8 cellular contexts compared by ENCODE assay signal in genomic region chr4:122309988-122310626, GRCh38.
DNase-seq lines count a peak whose midpoint lies in the region; ATAC-seq and TF ChIP-seq lines count a peak whose summit lies in the region.

No MANE protein-coding gene starts in this region.

- ATAC-seq in HG02981 (IDR thresholded peaks at IDR 0.05; ENCODE audit: unreplicated experiment): no peak

- DNase-seq in ACHN (peak; percentile 45), GM13977 (ENCODE audit: low spot score) (no peak), SK-MEL-5 (ENCODE audit: low read depth, low spot score) (peak; percentile 34), globus pallidus (ENCODE audit: low spot score) (peak; percentile 14), NCI-H524 treated with DMSO at 0.1 percent for 48 hours (lab: John Stamatoyannopoulos, UW) (no peak), T1000 (lab: John Stamatoyannopoulos, UW) (no peak)
- DNase-seq in activated T-cell treated with anti-CD3 and anti-CD28 coated beads, Interleukin-2, amount 50 U/mL, for 1 hour: no peak

- peak; percentile 38 for TF ChIP-seq CTCF in GM13977 (IDR thresholded peaks at IDR 0.05; ENCODE audit: extremely low read depth, insufficient read depth, missing control alignments)

- in situ Hi-C loops in ACHN (cut with HindIII; ENCODE audit: low pct_ligation_motif_present, low pct_unique_long_range_greater_than_20kb, low sequenced_read_pairs): no loop called here
- in situ Hi-C loops in GM13977 (cut with MboI; ENCODE audit: low pct_unique_long_range_greater_than_20kb, low sequenced_read_pairs, unreplicated experiment): no loop called here
- in situ Hi-C loops in SK-MEL-5 (cut with HindIII; ENCODE audit: low pct_unique_long_range_greater_than_20kb, low sequenced_read_pairs): no loop called here

Comparison
In these comparisons a context has a peak if more than half of its experiments do, and no peak if none do; other contexts are left out.
1. DNase-seq: peak in ACHN (single experiment), SK-MEL-5 (single experiment) and globus pallidus (single experiment); none in GM13977 (single experiment), activated T-cell treated with anti-CD3 and anti-CD28 coated beads, Interleukin-2, amount 50 U/mL, for 1 hour (single experiment), NCI-H524 treated with DMSO at 0.1 percent for 48 hours (single experiment) and T1000 (single experiment).